8 cellular contexts compared by ENCODE assay signal in the genomic region with DNA sequence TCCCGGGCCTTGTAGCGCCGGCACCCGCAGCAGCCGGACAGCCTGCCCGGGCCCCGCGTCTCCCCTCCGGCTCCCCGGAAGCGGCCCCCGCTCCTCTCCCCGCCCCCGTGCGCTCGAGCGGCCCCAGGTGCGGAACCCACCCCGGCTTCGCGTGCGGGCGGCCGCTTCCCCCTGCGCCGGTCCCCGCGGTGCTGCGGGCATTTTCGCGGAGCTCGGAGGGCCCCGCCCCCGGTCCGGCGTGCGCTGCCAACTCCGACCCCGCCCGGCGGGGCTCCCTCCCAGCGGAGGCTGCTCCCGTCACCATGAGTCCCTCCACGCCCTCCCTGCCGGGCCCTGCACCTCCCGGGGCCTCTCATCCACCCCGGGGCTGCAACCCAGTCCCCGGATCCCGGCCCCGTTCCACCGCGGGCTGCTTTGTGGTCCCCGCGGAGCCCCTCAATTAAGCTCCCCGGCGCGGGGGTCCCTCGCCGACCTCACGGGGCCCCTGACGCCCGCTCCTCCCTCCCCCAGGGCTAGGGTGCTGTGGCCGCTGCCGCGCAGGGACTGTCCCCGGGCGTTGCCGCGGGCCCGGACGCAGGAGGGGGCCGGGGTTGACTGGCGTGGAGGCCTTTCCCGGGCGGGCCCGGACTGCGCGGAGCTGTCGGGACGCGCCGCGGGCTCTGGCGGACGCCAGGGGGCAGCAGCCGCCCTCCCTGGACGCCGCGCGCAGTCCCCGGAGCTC.
A peak's percentile ranks its signal among the peaks of the same experiment; 100 is the strongest.
DNase-seq lines count a peak whose midpoint lies in the region; FAIRE-seq and TF ChIP-seq lines count a peak whose summit lies in the region.

No MANE protein-coding gene starts in this region.

- no peaks in the 10 kb centered on the region for H3K36me3 ChIP-seq in ovary
- no peaks in the 10 kb centered on the region for H3K36me3 ChIP-seq in tibial nerve

- H3K4me1 ChIP-seq in ovary (ENCODE audit: insufficient read depth) (peaks cover 2% of the 10 kb centered on the region), tibial nerve (peaks cover 0 to 51% (median 2%) of the 10 kb centered on the region in 4 donors)

- peak; percentile 80 for DNase-seq in D341Med (ENCODE audit: low spot score)
- peak; percentile 94 for DNase-seq in GM20000 (ENCODE audit: low spot score)
- DNase-seq in HT-29 (ENCODE audit: low spot score) = peak; percentile 68
- peak; percentile 74 for DNase-seq in RWPE1 (ENCODE audit: low spot score)
- DNase-seq in activated effector memory CD4-positive, alpha-beta T cell treated with Interleukin-2 at 50 U/mL for 16 hours = peak; percentile 63
- peak; percentile 78 to 81 for DNase-seq in frontal cortex (ENCODE audit: low spot score in 2 of 2)
- peak; percentile 66 to 84 (median 71) for DNase-seq in ovary
- DNase-seq in tibial nerve (ENCODE audit: low spot score in 2 of 2) = peak; percentile 47 to 54

- 0 to 1% (median 0%) methylated on average over 52 to 91 of the region's 91 CpGs for WGBS in ovary, 3 donors
- WGBS in tibial nerve, 2 donors = 0 to 1% methylated on average over 17 to 37 of the region's 91 CpGs

- TF ChIP-seq CTCF in GM20000 (IDR thresholded peaks at IDR 0.05; ENCODE audit: extremely low read depth, missing control alignments) (peak; percentile 78), RWPE1 (conservative IDR thresholded peaks at IDR 0.05; ENCODE audit: low read depth) (peak; percentile 93), ovary (IDR thresholded peaks at IDR 0.05) (peak; percentile 47 to 90 (median 78)), tibial nerve (IDR thresholded peaks at IDR 0.05) (peak; percentile 89 to 98 (median 95))

- TF ChIP-seq POLR2A in ovary (IDR thresholded peaks at IDR 0.05) (no peak), tibial nerve (IDR thresholded peaks at IDR 0.05) (no peak)

- H3K27me3 ChIP-seq in ovary = no peaks in the 10 kb centered on the region
- H3K27me3 ChIP-seq in tibial nerve = peaks cover 0 to 37% of the 10 kb centered on the region in 2 donors

- POLR2A ChIA-PET in RWPE1 (lab: Yijun Ruan, JAX; ENCODE audit: low non-redundant PET) = interaction anchor here (0.6 to 1.4 kb wide), 2 partner anchors 197 to 512 kb away, joined by 3 to 5 read pairs; no protein-coding TSS in a partner anchor

- peak overlapping the region; percentile 96 for H3K27ac ChIP-seq in RWPE1
- peak overlapping the region; percentile 34 to 80 for H3K27ac ChIP-seq in ovary
- peak overlapping the region; percentile 58 to 96 (median 90) for H3K27ac ChIP-seq in tibial nerve

- H3K4me3 ChIP-seq in ovary (peak overlapping the region; percentile 54), tibial nerve (peak overlapping the region; percentile 62 to 93 (median 90))

- H3K9me3 ChIP-seq in ovary = no peaks in the 10 kb centered on the region
- no peaks in the 10 kb centered on the region for H3K9me3 ChIP-seq in tibial nerve

- TF ChIP-seq EP300 in ovary (IDR thresholded peaks at IDR 0.05) (no peak), tibial nerve (IDR thresholded peaks at IDR 0.05) (peak in 1 of 2 donors; percentile 44)

- no peak for FAIRE-seq in frontal cortex (lab: Jason Lieb, UNC)

- intact Hi-C loops in ovary (cut with DNase I) = loop anchor here in 2 of 4 donors (5.0 to 10.0 kb wide), 7 partner anchors 87 to 1053 kb away; no protein-coding TSS in a partner anchor

- CTCF ChIA-PET in RWPE1 (lab: Yijun Ruan, JAX) = interaction anchor here (0.5 to 2.1 kb wide), 17 partner anchors 11 to 1138 kb away, joined by 3 to 22 read pairs (median 4); no protein-coding TSS in a partner anchor

Comparison
In these comparisons a context has a peak if more than half of its experiments do, and no peak if none do; other contexts are left out.
1. Peak in every context shown above with its lines: DNase-seq, H3K4me3 ChIP-seq and H3K27ac ChIP-seq.